In genomic region chr1:226987179-226987536, GRCh38 we compare ENCODE assay signal across 1 cellular context.
TF ChIP-seq lines count a peak whose summit lies in the region.

No MANE protein-coding gene starts in this region.

TF ChIP-seq in K562, 482 proteins besides CTCF, POLR2A, EP300 and RAD21:
- TF ChIP-seq EZH2 (IDR thresholded peaks at IDR 0.05; ENCODE audit: borderline replicate concordance, low read depth, low read length) (no peak), ATF2 (CRISPR knock-in tag; IDR thresholded peaks at IDR 0.05) (no peak), MYNN (IDR thresholded peaks at IDR 0.05) (0 out of 2 replicates have a peak, but pooled peaks have one; percentile 59), MYNN (CRISPR knock-in tag; IDR thresholded peaks at IDR 0.05) (no peak), POLR2AphosphoS2 (IDR thresholded peaks at IDR 0.05; ENCODE audit: low read length) (0 out of 2 replicates have a peak, but pooled peaks have one; percentile 7)
